Comparison of ENCODE assay signal across 22 cellular contexts in genomic region chr2:47629501-47630460, GRCh38. TPM values are rescaled to one million over a fixed set of nuclear protein-coding genes. Genes with fewer than 3 reads are reported as not detected.
"Had no signal": no experiment of that assay in that cellular context is flagged by ENCODE, and none has a peak within 500 bp of the region (broad histone marks: within the 10 kb centered on the region; RNA-seq: fewer than 3 reads in every experiment).

No MANE protein-coding gene starts in this region.

- ATAC-seq: body of pancreas; psoas muscle; stimulated activated naive CD8-positive, alpha-beta T cell treated with anti-CD3 and anti-CD28 coated beads, Interleukin-15, amount 100 ng/mL, for 72 hours; T-helper 17 cell had no signal

- H3K4me3 ChIP-seq: body of pancreas, colonic mucosa, left ventricle myocardium inferior, psoas muscle, right lobe of liver, suprapubic skin had no signal

- H3K36me3 Mint-ChIP-seq: activated naive CD8-positive, alpha-beta T cell treated with anti-CD3 and anti-CD28 coated beads, Interleukin-2, amount 10 ng/mL, durations not matched to agents 7 days and 5 days; type B pancreatic cell had no signal

- H3K27ac Mint-ChIP-seq: activated naive CD8-positive, alpha-beta T cell treated with anti-CD3 and anti-CD28 coated beads, Interleukin-2, amount 10 ng/mL, durations not matched to agents 7 days and 5 days; T-helper 17 cell; type B pancreatic cell had no signal

- DNase-seq: activated CD4-positive, alpha-beta T cell treated with anti-CD3 and anti-CD28 coated beads for 1 hour; activated CD8-positive, alpha-beta memory T cell treated with anti-CD3 and anti-CD28 coated beads for 24 hours; activated naive CD8-positive, alpha-beta T cell treated with anti-CD3 and anti-CD28 coated beads, Interleukin-2, amount 10 ng/mL, durations not matched to agents 7 days and 5 days; body of pancreas; colonic mucosa; head of caudate nucleus; left ventricle myocardium inferior; mammary epithelial cell; naive B cell; psoas muscle; right lobe of liver; small intestine; stimulated activated CD4-positive, alpha-beta T cell treated with anti-CD3 and anti-CD28 coated beads, Interleukin-15, amount 100 ng/mL, for 24 hours; stimulated activated CD4-positive, alpha-beta T cell treated with anti-CD3 and anti-CD28 coated beads, Interleukin-2, amount 100 ng/mL, for 48 hours; stimulated activated naive CD8-positive, alpha-beta T cell treated with anti-CD3 and anti-CD28 coated beads, Interleukin-15, amount 100 ng/mL, for 72 hours; T-helper 17 cell had no signal

- H3K9me3 Mint-ChIP-seq: activated naive CD8-positive, alpha-beta T cell treated with anti-CD3 and anti-CD28 coated beads, Interleukin-2, amount 10 ng/mL, durations not matched to agents 7 days and 5 days; stimulated activated naive CD8-positive, alpha-beta T cell treated with anti-CD3 and anti-CD28 coated beads, Interleukin-15, amount 100 ng/mL, for 72 hours; type B pancreatic cell had no signal

- H3K4me1 ChIP-seq: body of pancreas, colonic mucosa, left ventricle myocardium inferior, psoas muscle, right lobe of liver, suprapubic skin had no signal

- H3K27ac ChIP-seq: body of pancreas, colonic mucosa, left ventricle myocardium inferior, psoas muscle, right lobe of liver, suprapubic skin, VCaP had no signal

- H3K4me1 Mint-ChIP-seq: stimulated activated naive CD8-positive, alpha-beta T cell treated with anti-CD3 and anti-CD28 coated beads, Interleukin-15, amount 100 ng/mL, for 72 hours; T-helper 17 cell had no signal

- H3K27me3 ChIP-seq: body of pancreas, colonic mucosa, right lobe of liver, suprapubic skin had no signal

- H3K9me3 ChIP-seq: body of pancreas, colonic mucosa, left ventricle myocardium inferior, psoas muscle, right lobe of liver, suprapubic skin had no signal

- H3K27me3 Mint-ChIP-seq: stimulated activated naive CD8-positive, alpha-beta T cell treated with anti-CD3 and anti-CD28 coated beads, Interleukin-15, amount 100 ng/mL, for 72 hours had no signal

- H3K36me3 ChIP-seq: colonic mucosa, left ventricle myocardium inferior, right lobe of liver, suprapubic skin had no signal

- H3K4me3 Mint-ChIP-seq: activated naive CD8-positive, alpha-beta T cell treated with anti-CD3 and anti-CD28 coated beads, Interleukin-2, amount 10 ng/mL, durations not matched to agents 7 days and 5 days; neural crest cell; stimulated activated naive CD8-positive, alpha-beta T cell treated with anti-CD3 and anti-CD28 coated beads, Interleukin-15, amount 100 ng/mL, for 72 hours; T-helper 17 cell; type B pancreatic cell had no signal

RNA-seq across cellular contexts. Expression of gene KCNK12, which starts 59.0 kb away (rescaled TPM):
- total RNA-seq: mammary epithelial cell, osteoblast, psoas muscle, right lobe of liver had no signal
- polyA plus RNA-seq: keratinocyte, mammary epithelial cell had no signal
